11 cellular contexts compared by ENCODE assay signal in genomic region chr1:234709473-234710279, GRCh38.
DNase-seq lines count a peak whose midpoint lies in the region; ATAC-seq and TF ChIP-seq lines count a peak whose summit lies in the region.
"Had no signal": no experiment of that assay in that cellular context is flagged by ENCODE, and none has a peak within 500 bp of the region (broad histone marks: within the 10 kb centered on the region; RNA-seq: fewer than 3 reads in every experiment).

No MANE protein-coding gene starts in this region.

- peak overlapping the region; percentile 4 to 31 for H3K9ac ChIP-seq in colonic mucosa (ENCODE audit: low read depth in 2 of 2, low read length in 2 of 2)

- ATAC-seq in Right ventricle myocardium inferior: peak; percentile 89
- ATAC-seq in mucosa of descending colon: peak; percentile 80
- no peak for ATAC-seq in stimulated activated effector memory CD8-positive, alpha-beta T cell treated with anti-CD3 and anti-CD28 coated beads, Interleukin-12 subunit alpha, Interleukin-12 subunit beta, amount 100 ng/mL, for 72 hours
- no peak for ATAC-seq in GM18861 (IDR thresholded peaks at IDR 0.05; ENCODE audit: unreplicated experiment)
- ATAC-seq in activated naive CD8-positive, alpha-beta T cell treated with anti-CD3 and anti-CD28 coated beads, Interleukin-2, amount 50 U/mL, for 24 hours: no peak
- ATAC-seq in GM21390 (IDR thresholded peaks at IDR 0.05; ENCODE audit: unreplicated experiment): no peak
- ATAC-seq: stimulated activated naive B cell treated with anti-CD40 and anti-IgM and Interleukin-4, amounts not matched to agents 10 μg/mL and 1 μg/mL and 100 μg/mL, for 72 hours had no signal

- H3K27ac Mint-ChIP-seq in stimulated activated effector memory CD8-positive, alpha-beta T cell treated with anti-CD3 and anti-CD28 coated beads, Interleukin-12 subunit alpha, Interleukin-12 subunit beta, amount 100 ng/mL, for 72 hours: no peak overlapping the region
- no peak overlapping the region for H3K27ac Mint-ChIP-seq in activated naive CD8-positive, alpha-beta T cell treated with anti-CD3 and anti-CD28 coated beads, Interleukin-2, amount 50 U/mL, for 24 hours
- H3K27ac Mint-ChIP-seq: stimulated activated naive B cell treated with anti-CD40 and anti-IgM and Interleukin-4, amounts not matched to agents 10 μg/mL and 1 μg/mL and 100 μg/mL, for 72 hours had no signal

- H3K4me3 ChIP-seq in colonic mucosa (no peak overlapping the region), mucosa of descending colon (no peak overlapping the region)
- H3K4me3 ChIP-seq: spleen had no signal

- H3K4me3 Mint-ChIP-seq in stimulated activated effector memory CD8-positive, alpha-beta T cell treated with anti-CD3 and anti-CD28 coated beads, Interleukin-12 subunit alpha, Interleukin-12 subunit beta, amount 100 ng/mL, for 72 hours: no peak overlapping the region
- H3K4me3 Mint-ChIP-seq in activated naive CD8-positive, alpha-beta T cell treated with anti-CD3 and anti-CD28 coated beads, Interleukin-2, amount 50 U/mL, for 24 hours: no peak overlapping the region
- H3K4me3 Mint-ChIP-seq: stimulated activated naive B cell treated with anti-CD40 and anti-IgM and Interleukin-4, amounts not matched to agents 10 μg/mL and 1 μg/mL and 100 μg/mL, for 72 hours had no signal

- peaks cover 18% of the 10 kb centered on the region for H3K4me1 Mint-ChIP-seq in stimulated activated effector memory CD8-positive, alpha-beta T cell treated with anti-CD3 and anti-CD28 coated beads, Interleukin-12 subunit alpha, Interleukin-12 subunit beta, amount 100 ng/mL, for 72 hours
- no peaks in the 10 kb centered on the region for H3K4me1 Mint-ChIP-seq in activated naive CD8-positive, alpha-beta T cell treated with anti-CD3 and anti-CD28 coated beads, Interleukin-2, amount 50 U/mL, for 24 hours

- H3K36me3 Mint-ChIP-seq in stimulated activated effector memory CD8-positive, alpha-beta T cell treated with anti-CD3 and anti-CD28 coated beads, Interleukin-12 subunit alpha, Interleukin-12 subunit beta, amount 100 ng/mL, for 72 hours: no peaks in the 10 kb centered on the region
- no peaks in the 10 kb centered on the region for H3K36me3 Mint-ChIP-seq in activated naive CD8-positive, alpha-beta T cell treated with anti-CD3 and anti-CD28 coated beads, Interleukin-2, amount 50 U/mL, for 24 hours (ENCODE audit: low read depth)
- H3K36me3 Mint-ChIP-seq: stimulated activated naive B cell treated with anti-CD40 and anti-IgM and Interleukin-4, amounts not matched to agents 10 μg/mL and 1 μg/mL and 100 μg/mL, for 72 hours had no signal

- peak overlapping the region; percentile 45 for H3K27ac ChIP-seq in colonic mucosa

- H3K27me3 ChIP-seq in colonic mucosa: no peaks in the 10 kb centered on the region
- H3K27me3 ChIP-seq: spleen had no signal

- TF ChIP-seq CTCF in colonic mucosa (IDR thresholded peaks at IDR 0.05) (no peak), mucosa of descending colon (IDR thresholded peaks at IDR 0.05) (no peak)

- intact Hi-C loops in Right ventricle myocardium inferior (cut with DNase I) (no loop called here), cardiac septum (cut with DNase I) (no loop called here), colonic mucosa (cut with DNase I) (no loop called here), mucosa of descending colon (cut with DNase I, micrococcal nuclease) (loop anchor here in 1 of 2 donors (10.0 kb wide), 1 partner anchor 365 kb away; no protein-coding TSS in a partner anchor)

- DNase-seq in Right ventricle myocardium inferior (ENCODE audit: missing footprints): peak; percentile 76
- DNase-seq in cardiac septum (ENCODE audit: low spot score): no peak
- peak; percentile 67 for DNase-seq in colonic mucosa
- peak; percentile 61 to 73 (median 73) for DNase-seq in mucosa of descending colon
- no peak for DNase-seq in stimulated activated effector memory CD8-positive, alpha-beta T cell treated with anti-CD3 and anti-CD28 coated beads, Interleukin-12 subunit alpha, Interleukin-12 subunit beta, amount 100 ng/mL, for 72 hours (ENCODE audit: low spot score in 2 of 2)
- DNase-seq in activated naive CD8-positive, alpha-beta T cell treated with anti-CD3 and anti-CD28 coated beads, Interleukin-2, amount 50 U/mL, for 24 hours: no peak
- DNase-seq: NCI-H2171 treated with DMSO at 0.1 percent for 48 hours; spleen; stimulated activated naive B cell treated with anti-CD40 and anti-IgM and Interleukin-4, amounts not matched to agents 10 μg/mL and 1 μg/mL and 100 μg/mL, for 72 hours had no signal

- H3K9me3 ChIP-seq in colonic mucosa (no peaks in the 10 kb centered on the region), mucosa of descending colon (no peaks in the 10 kb centered on the region)
- H3K9me3 ChIP-seq: spleen had no signal

- H3K36me3 ChIP-seq in colonic mucosa (no peaks in the 10 kb centered on the region), mucosa of descending colon (ENCODE audit: low read depth) (no peaks in the 10 kb centered on the region)
- H3K36me3 ChIP-seq: spleen had no signal

- no peaks in the 10 kb centered on the region for H3K4me1 ChIP-seq in colonic mucosa
- H3K4me1 ChIP-seq in mucosa of descending colon (ENCODE audit: low read depth): peaks cover 27% of the 10 kb centered on the region

- no peaks in the 10 kb centered on the region for H3K27me3 Mint-ChIP-seq in activated naive CD8-positive, alpha-beta T cell treated with anti-CD3 and anti-CD28 coated beads, Interleukin-2, amount 50 U/mL, for 24 hours

- no peaks in the 10 kb centered on the region for H3K9me3 Mint-ChIP-seq in stimulated activated effector memory CD8-positive, alpha-beta T cell treated with anti-CD3 and anti-CD28 coated beads, Interleukin-12 subunit alpha, Interleukin-12 subunit beta, amount 100 ng/mL, for 72 hours
- H3K9me3 Mint-ChIP-seq in activated naive CD8-positive, alpha-beta T cell treated with anti-CD3 and anti-CD28 coated beads, Interleukin-2, amount 50 U/mL, for 24 hours: no peaks in the 10 kb centered on the region
- H3K9me3 Mint-ChIP-seq: stimulated activated naive B cell treated with anti-CD40 and anti-IgM and Interleukin-4, amounts not matched to agents 10 μg/mL and 1 μg/mL and 100 μg/mL, for 72 hours had no signal

Comparison
In these comparisons a context has a peak if more than half of its experiments do, and no peak if none do; other contexts are left out.
1. DNase-seq: peak in Right ventricle myocardium inferior (single experiment), colonic mucosa (single experiment) and mucosa of descending colon (3 of 3); none in cardiac septum (single experiment), stimulated activated effector memory CD8-positive, alpha-beta T cell treated with anti-CD3 and anti-CD28 coated beads, Interleukin-12 subunit alpha, Interleukin-12 subunit beta, amount 100 ng/mL, for 72 hours (0 of 2) and activated naive CD8-positive, alpha-beta T cell treated with anti-CD3 and anti-CD28 coated beads, Interleukin-2, amount 50 U/mL, for 24 hours (single experiment).
2. ATAC-seq: peak in Right ventricle myocardium inferior (single experiment) and mucosa of descending colon (single experiment); none in stimulated activated effector memory CD8-positive, alpha-beta T cell treated with anti-CD3 and anti-CD28 coated beads, Interleukin-12 subunit alpha, Interleukin-12 subunit beta, amount 100 ng/mL, for 72 hours (single experiment), GM18861 (single experiment), activated naive CD8-positive, alpha-beta T cell treated with anti-CD3 and anti-CD28 coated beads, Interleukin-2, amount 50 U/mL, for 24 hours (single experiment) and GM21390 (single experiment).